Comparison of ENCODE assay signal across 8 cellular contexts in the genomic region with DNA sequence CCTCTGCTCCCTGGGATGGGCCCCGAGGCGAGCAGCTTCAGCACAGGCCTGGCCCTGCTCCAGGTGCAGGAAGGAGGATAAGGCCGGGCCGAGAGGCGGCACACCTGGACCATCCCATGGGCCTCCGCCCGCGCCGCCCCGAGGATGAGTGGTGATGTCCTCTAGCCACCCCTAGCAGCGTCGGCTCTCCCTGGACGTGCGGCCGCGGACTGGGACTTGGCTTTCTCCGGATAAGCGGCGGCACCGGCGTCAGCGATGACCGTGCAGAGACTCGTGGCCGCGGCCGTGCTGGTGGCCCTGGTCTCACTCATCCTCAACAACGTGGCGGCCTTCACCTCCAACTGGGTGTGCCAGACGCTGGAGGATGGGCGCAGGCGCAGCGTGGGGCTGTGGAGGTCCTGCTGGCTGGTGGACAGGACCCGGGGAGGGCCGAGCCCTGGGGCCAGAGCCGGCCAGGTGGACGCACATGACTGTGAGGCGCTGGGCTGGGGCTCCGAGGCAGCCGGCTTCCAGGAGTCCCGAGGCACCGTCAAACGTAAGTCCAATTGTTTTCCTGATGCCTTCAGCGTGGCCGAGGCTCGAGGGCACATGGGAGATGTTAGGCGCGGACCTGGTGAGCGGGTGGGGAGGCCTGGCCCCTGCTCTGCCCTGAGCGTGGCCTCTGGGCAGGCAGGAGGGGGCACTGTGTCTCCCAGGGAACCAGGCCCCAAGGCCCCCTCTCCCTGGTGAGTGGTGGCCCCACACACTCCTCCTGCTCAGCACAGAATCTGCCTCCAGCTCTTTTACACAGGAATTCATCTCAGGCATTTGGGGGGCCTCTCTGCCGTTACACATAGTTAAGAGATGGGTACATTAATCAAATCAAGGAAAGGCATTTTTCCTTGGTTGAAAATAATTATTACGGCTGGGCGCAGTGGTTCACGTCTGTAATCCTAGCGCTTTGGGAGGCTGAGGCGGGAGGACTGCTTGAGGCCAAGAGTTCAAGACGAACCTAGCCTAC. TPM values are rescaled to one million over a fixed set of nuclear protein-coding genes. Genes with fewer than 3 reads are reported as not detected.
A peak's percentile ranks its signal among the peaks of the same experiment; 100 is the strongest.
DNase-seq lines count a peak whose midpoint lies in the region; ATAC-seq and TF ChIP-seq lines count a peak whose summit lies in the region.

No MANE protein-coding gene starts in this region.

- H3K4me1 Mint-ChIP-seq in CD8-positive, alpha-beta memory T cell: peaks cover 36 to 59% (median 39%) of the 10 kb centered on the region in 3 donors
- H3K4me1 Mint-ChIP-seq in activated CD8-positive, alpha-beta memory T cell treated with anti-CD3 and anti-CD28 coated beads, Interleukin-2, amount 10 ng/mL, durations not matched to agents 7 days and 5 days: peaks cover 42% of the 10 kb centered on the region

- ATAC-seq in activated CD8-positive, alpha-beta memory T cell treated with anti-CD3 and anti-CD28 coated beads, Interleukin-2, amount 10 ng/mL, durations not matched to agents 7 days and 5 days: peak; percentile 45
- peak; percentile 27 for ATAC-seq in foreskin keratinocyte
- no peak for ATAC-seq in HG02623 (IDR thresholded peaks at IDR 0.05; ENCODE audit: unreplicated experiment)

- peaks cover 0 to 2% of the 10 kb centered on the region in 2 donors for H3K27me3 Mint-ChIP-seq in CD8-positive, alpha-beta memory T cell
- no peaks in the 10 kb centered on the region for H3K27me3 Mint-ChIP-seq in activated CD8-positive, alpha-beta memory T cell treated with anti-CD3 and anti-CD28 coated beads, Interleukin-2, amount 10 ng/mL, durations not matched to agents 7 days and 5 days

- H3K27ac Mint-ChIP-seq in CD8-positive, alpha-beta memory T cell: peak overlapping the region; percentile 84 to 99 (median 94)
- H3K27ac Mint-ChIP-seq in activated CD8-positive, alpha-beta memory T cell treated with anti-CD3 and anti-CD28 coated beads, Interleukin-2, amount 10 ng/mL, durations not matched to agents 7 days and 5 days: peak overlapping the region; percentile 73

- H3K4me1 ChIP-seq in CD8-positive, alpha-beta memory T cell (ENCODE audit: insufficient read depth, low read length): peaks cover 48% of the 10 kb centered on the region
- H3K4me1 ChIP-seq in foreskin keratinocyte: peaks cover 19% of the 10 kb centered on the region

- CTCF ChIA-PET in CD8-positive, alpha-beta memory T cell (lab: Charles Lee): interaction anchor here (0.8 to 2.1 kb wide), 8 partner anchors 9 to 172 kb away, joined by 3 to 5 read pairs (median 4); a partner anchor contains a TSS
- CTCF ChIA-PET in activated CD8-positive, alpha-beta memory T cell treated with anti-CD3 and anti-CD28 coated beads, Interleukin-2, amount 10 ng/mL, durations not matched to agents 7 days and 5 days (lab: Charles Lee): interaction anchor here (1.0 to 1.7 kb wide), 6 partner anchors 25 to 174 kb away, joined by 3 to 4 read pairs (median 4); a partner anchor contains a TSS

- H3K36me3 Mint-ChIP-seq in CD8-positive, alpha-beta memory T cell: peaks cover 8 to 56% (median 13%) of the 10 kb centered on the region in 3 donors
- peaks cover 30% of the 10 kb centered on the region for H3K36me3 Mint-ChIP-seq in activated CD8-positive, alpha-beta memory T cell treated with anti-CD3 and anti-CD28 coated beads, Interleukin-2, amount 10 ng/mL, durations not matched to agents 7 days and 5 days

- peak overlapping the region; percentile 77 for H3K4me3 ChIP-seq in CD8-positive, alpha-beta memory T cell (ENCODE audit: low read length)
- H3K4me3 ChIP-seq in skeletal muscle cell (ENCODE audit: low read depth, low read length): peak overlapping the region; percentile 53

- no peaks in the 10 kb centered on the region for H3K9me3 ChIP-seq in CD8-positive, alpha-beta memory T cell (ENCODE audit: low read length)

- peak in 1 of 5 donors; percentile 45 for DNase-seq in CD8-positive, alpha-beta memory T cell
- DNase-seq in activated CD8-positive, alpha-beta memory T cell treated with anti-CD3 and anti-CD28 coated beads, Interleukin-2, amount 10 ng/mL, durations not matched to agents 7 days and 5 days: peak; percentile 53
- DNase-seq in foreskin keratinocyte: peak in 1 of 2 donors; percentile 18
- no peak for DNase-seq in skeletal muscle cell (ENCODE audit: low read depth)
- no peak for DNase-seq in activated gamma-delta T cell treated with Interleukin-2 at 50 U/mL for 16 hours
- no peak for DNase-seq in NCI-H1105 treated with DMSO at 0.1 percent for 48 hours (lab: John Stamatoyannopoulos, UW)
- no peak for DNase-seq in Ammon's horn (ENCODE audit: low spot score)

- TF ChIP-seq CTCF in foreskin keratinocyte (conservative IDR thresholded peaks at IDR 0.05): peak; percentile 11

- H3K9me3 Mint-ChIP-seq in CD8-positive, alpha-beta memory T cell: no peaks in the 10 kb centered on the region
- H3K9me3 Mint-ChIP-seq in activated CD8-positive, alpha-beta memory T cell treated with anti-CD3 and anti-CD28 coated beads, Interleukin-2, amount 10 ng/mL, durations not matched to agents 7 days and 5 days (ENCODE audit: low read depth): no peaks in the 10 kb centered on the region

- peaks cover 23% of the 10 kb centered on the region for H3K36me3 ChIP-seq in CD8-positive, alpha-beta memory T cell (ENCODE audit: insufficient read depth, low read length)

- H3K27ac ChIP-seq in CD8-positive, alpha-beta memory T cell (ENCODE audit: low read depth, low read length): peak overlapping the region; percentile 38
- no peak overlapping the region for H3K27ac ChIP-seq in foreskin keratinocyte

- H3K27me3 ChIP-seq in CD8-positive, alpha-beta memory T cell (ENCODE audit: insufficient read depth, low read length, poor library complexity, severe bottlenecking): no peaks in the 10 kb centered on the region
- no peaks in the 10 kb centered on the region for H3K27me3 ChIP-seq in foreskin keratinocyte

- POLR2A ChIA-PET in CD8-positive, alpha-beta memory T cell (lab: Charles Lee): interaction anchor here (0.5 to 1.4 kb wide), 6 partner anchors 24 to 293 kb away, joined by 3 to 7 read pairs (median 5); a partner anchor contains a TSS

- H3K4me3 Mint-ChIP-seq in CD8-positive, alpha-beta memory T cell: peak overlapping the region; percentile 92 to 100 (median 98)
- peak overlapping the region; percentile 94 for H3K4me3 Mint-ChIP-seq in activated CD8-positive, alpha-beta memory T cell treated with anti-CD3 and anti-CD28 coated beads, Interleukin-2, amount 10 ng/mL, durations not matched to agents 7 days and 5 days

RNA-seq across cellular contexts. Expression of a gene that starts 0.9 kb away (rescaled TPM):
- total RNA-seq in CD8-positive, alpha-beta memory T cell: 10 to 100 TPM; 27.1 to 30.9 TPM
- polyA plus RNA-seq in CD8-positive, alpha-beta memory T cell: 68.4 TPM
- total RNA-seq in activated CD8-positive, alpha-beta memory T cell treated with anti-CD3 and anti-CD28 coated beads, Interleukin-2, amount 10 ng/mL, durations not matched to agents 7 days and 5 days: 10 to 100 TPM; 34.7 to 37.1 TPM
- total RNA-seq in foreskin keratinocyte: 4.1 and 10.7 TPM in 2 replicates
- polyA plus RNA-seq in foreskin keratinocyte: 4.8 and 12.2 TPM in 2 replicates

RNA-seq across cellular contexts. Expression of a gene that starts 41.2 kb away (rescaled TPM):
- 10 to 100 TPM; 84.7 to 84.9 TPM for total RNA-seq in CD8-positive, alpha-beta memory T cell
- polyA plus RNA-seq in CD8-positive, alpha-beta memory T cell: 14.0 TPM
- 10 to 100 TPM; 60.7 to 63.8 TPM for total RNA-seq in activated CD8-positive, alpha-beta memory T cell treated with anti-CD3 and anti-CD28 coated beads, Interleukin-2, amount 10 ng/mL, durations not matched to agents 7 days and 5 days
- total RNA-seq in foreskin keratinocyte: 36.4 and 37.9 TPM in 2 replicates
- polyA plus RNA-seq in foreskin keratinocyte: 39.8 and 44.7 TPM in 2 replicates

RNA-seq across cellular contexts. Expression of a gene that starts 45.6 kb away (rescaled TPM):
- total RNA-seq in CD8-positive, alpha-beta memory T cell: not detected
- not detected for polyA plus RNA-seq in CD8-positive, alpha-beta memory T cell
- total RNA-seq in activated CD8-positive, alpha-beta memory T cell treated with anti-CD3 and anti-CD28 coated beads, Interleukin-2, amount 10 ng/mL, durations not matched to agents 7 days and 5 days: not detected
- not detected in 2 replicates for total RNA-seq in foreskin keratinocyte
- not detected in 2 replicates for polyA plus RNA-seq in foreskin keratinocyte

RNA-seq across cellular contexts. Expression of a gene that starts 59.5 kb away (rescaled TPM):
- 10 to 100 TPM; 52.8 to 59.1 TPM for total RNA-seq in CD8-positive, alpha-beta memory T cell
- polyA plus RNA-seq in CD8-positive, alpha-beta memory T cell: 29.3 TPM
- total RNA-seq in activated CD8-positive, alpha-beta memory T cell treated with anti-CD3 and anti-CD28 coated beads, Interleukin-2, amount 10 ng/mL, durations not matched to agents 7 days and 5 days: 10 to 100 TPM; 53.0 to 60.5 TPM
- 32.2 and 37.7 TPM in 2 replicates for total RNA-seq in foreskin keratinocyte
- polyA plus RNA-seq in foreskin keratinocyte: 25.2 and 28.2 TPM in 2 replicates
